Comparison of ENCODE assay signal across 17 cellular contexts in the genomic region with DNA sequence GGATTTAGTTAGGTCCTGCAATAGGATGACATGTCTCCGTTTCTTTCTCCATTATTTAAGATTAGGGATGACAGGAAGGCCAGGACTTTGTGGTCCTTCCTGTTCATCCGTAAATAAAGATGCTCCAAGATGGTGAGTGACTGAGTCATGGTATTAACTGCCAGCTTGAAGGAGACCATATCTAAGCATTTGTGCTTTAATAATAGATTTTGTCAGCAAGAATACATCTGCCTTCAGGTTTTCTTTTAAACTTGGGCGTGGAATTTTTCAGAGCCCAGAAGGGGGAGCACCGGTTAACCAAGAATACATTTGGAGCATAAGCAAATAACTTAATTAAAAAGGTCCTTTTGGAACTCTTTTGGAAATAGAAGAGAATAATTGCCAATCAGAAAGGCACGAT.
DNase-seq lines count a peak whose midpoint lies in the region; ATAC-seq and TF ChIP-seq lines count a peak whose summit lies in the region.
"Had no signal": no experiment of that assay in that cellular context is flagged by ENCODE, and none has a peak within 500 bp of the region (broad histone marks: within the 10 kb centered on the region; RNA-seq: fewer than 3 reads in every experiment).

No MANE protein-coding gene starts in this region.

- H4K20me1 ChIP-seq in neural progenitor cell (ENCODE audit: low read depth) = peaks cover 94% of the 10 kb centered on the region

- H3K4me3 ChIP-seq in BE2C (ENCODE audit: low read depth, low read length) (no peak overlapping the region), cardiac fibroblast (replicated peaks in 1 of 2; ENCODE audit: low read depth in 2 of 2, low read length in 2 of 2) (no peak overlapping the region), neural progenitor cell (no peak overlapping the region)
- H3K4me3 ChIP-seq: GM12878, sigmoid colon had no signal

- ATAC-seq in GM21528 (IDR thresholded peaks at IDR 0.05; ENCODE audit: low FRiP score, unreplicated experiment) = no peak
- ATAC-seq: activated CD8-positive, alpha-beta memory T cell treated with anti-CD3 and anti-CD28 coated beads, Interleukin-2, amount 10 ng/mL, durations not matched to agents 7 days and 5 days; GM12878 had no signal

- H3K36me3 Mint-ChIP-seq in neural progenitor cell = peaks cover 3% of the 10 kb centered on the region

- no peaks in the 10 kb centered on the region for H3K9me3 Mint-ChIP-seq in neural progenitor cell

- H3F3A ChIP-seq in neural progenitor cell (ENCODE audit: low read depth) = peaks cover 18% of the 10 kb centered on the region

- H3K27ac Mint-ChIP-seq in neural progenitor cell = no peak overlapping the region
- H3K27ac Mint-ChIP-seq: activated CD8-positive, alpha-beta memory T cell treated with anti-CD3 and anti-CD28 coated beads, Interleukin-2, amount 10 ng/mL, durations not matched to agents 7 days and 5 days had no signal

- no peak overlapping the region for H3K4me2 ChIP-seq in neural progenitor cell

- H3K79me2 ChIP-seq in neural progenitor cell (ENCODE audit: low read depth) = peaks cover 99% of the 10 kb centered on the region

- no peak overlapping the region for H3K27ac ChIP-seq in neural progenitor cell

- no peaks in the 10 kb centered on the region for H3K27me3 ChIP-seq in BE2C
- no peaks in the 10 kb centered on the region for H3K27me3 ChIP-seq in neural progenitor cell
- H3K27me3 ChIP-seq: sigmoid colon had no signal

- no peaks in the 10 kb centered on the region for H3K9me3 ChIP-seq in BE2C
- no peaks in the 10 kb centered on the region for H3K9me3 ChIP-seq in neural progenitor cell (ENCODE audit: low read depth)
- H3K9me3 ChIP-seq: sigmoid colon had no signal

- DNase-seq in BE2C = no peak
- peak; percentile 63 for DNase-seq in M059J (ENCODE audit: low read depth)
- peak; percentile 35 for DNase-seq in cardiac fibroblast (ENCODE audit: low read depth in 2 of 2)
- no peak for DNase-seq in neural progenitor cell (ENCODE audit: low spot score)
- no peak for DNase-seq in stimulated activated CD4-positive, alpha-beta T cell treated with anti-CD3 and anti-CD28 coated beads, Interleukin-15, amount 100 ng/mL, for 24 hours
- no peak for DNase-seq in C1 segment of cervical spinal cord (lab: John Stamatoyannopoulos, UW)
- DNase-seq in OCI-M2 (lab: John Stamatoyannopoulos, UW; ENCODE audit: unreplicated experiment) = no peak
- DNase-seq: activated CD8-positive, alpha-beta memory T cell treated with anti-CD3 and anti-CD28 coated beads, Interleukin-2, amount 10 ng/mL, durations not matched to agents 7 days and 5 days; activated naive CD4-positive, alpha-beta T cell; effector memory CD4-positive, alpha-beta T cell; KBM-7; mesendoderm; NCI-H1436; NCI-H345; sigmoid colon had no signal

- H3K36me3 ChIP-seq in BE2C = peaks cover 3% of the 10 kb centered on the region
- H3K36me3 ChIP-seq in neural progenitor cell = no peaks in the 10 kb centered on the region
- H3K36me3 ChIP-seq: sigmoid colon had no signal

- H3K4me1 ChIP-seq in BE2C (no peaks in the 10 kb centered on the region), neural progenitor cell (peaks cover 17% of the 10 kb centered on the region)

- H3K27me3 Mint-ChIP-seq in neural progenitor cell (ENCODE audit: insufficient read depth, low read depth) = peaks cover 2% of the 10 kb centered on the region
- H3K27me3 Mint-ChIP-seq: activated CD8-positive, alpha-beta memory T cell treated with anti-CD3 and anti-CD28 coated beads, Interleukin-2, amount 10 ng/mL, durations not matched to agents 7 days and 5 days had no signal

- peak; percentile 22; the same call in 1 of the 2 replicates for TF ChIP-seq CTCF in BE2C (IDR thresholded peaks at IDR 0.05; ENCODE audit: low read depth, low read length)
- TF ChIP-seq CTCF in cardiac fibroblast (IDR thresholded peaks at IDR 0.05; ENCODE audit: low read depth, low read length) = peak; percentile 1
- peak; percentile 18 for TF ChIP-seq CTCF in neural progenitor cell (IDR thresholded peaks at IDR 0.05)

- no peak overlapping the region for H2AFZ ChIP-seq in neural progenitor cell (replicated peaks)

- no peak overlapping the region for H3K4me3 Mint-ChIP-seq in neural progenitor cell
- H3K4me3 Mint-ChIP-seq: activated CD8-positive, alpha-beta memory T cell treated with anti-CD3 and anti-CD28 coated beads, Interleukin-2, amount 10 ng/mL, durations not matched to agents 7 days and 5 days had no signal

- peaks cover 45% of the 10 kb centered on the region for H3K4me1 Mint-ChIP-seq in neural progenitor cell

- H3K9ac ChIP-seq in neural progenitor cell = no peak overlapping the region

Comparison
In these comparisons a context has a peak if more than half of its experiments do, and no peak if none do; other contexts are left out.
1. DNase-seq: peak in M059J (single experiment) and cardiac fibroblast (2 of 2); none in BE2C (single experiment), neural progenitor cell (single experiment), stimulated activated CD4-positive, alpha-beta T cell treated with anti-CD3 and anti-CD28 coated beads, Interleukin-15, amount 100 ng/mL, for 24 hours (single experiment), C1 segment of cervical spinal cord (0 of 14) and OCI-M2 (single experiment).
2. Peak in every context shown above with its lines, with median percentiles within 50 percentile points of each other: CTCF ChIP-seq.